Comparison of ENCODE assay signal across 9 cellular contexts in the genomic region with DNA sequence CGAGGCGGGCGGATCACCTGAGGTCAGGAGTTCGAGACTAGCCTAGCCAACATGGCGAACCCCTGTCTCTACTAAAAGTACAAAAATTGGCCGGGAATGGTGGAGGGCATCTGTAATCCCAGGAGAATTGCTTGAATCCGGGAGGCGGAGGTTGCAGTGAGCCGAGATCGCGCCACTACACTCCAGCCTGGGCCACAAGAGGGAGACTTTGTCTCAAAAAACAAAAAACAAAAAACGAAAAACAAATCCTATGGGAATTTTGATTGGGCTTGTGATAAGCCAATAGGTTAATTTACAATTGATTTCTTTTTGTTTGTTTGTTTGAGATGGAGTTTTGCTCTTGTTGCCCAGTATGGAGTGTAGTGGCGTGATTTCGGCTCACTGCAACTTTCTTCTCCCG. TPM values are rescaled to one million over a fixed set of nuclear protein-coding genes. Genes with fewer than 3 reads are reported as not detected.
DNase-seq lines count a peak whose midpoint lies in the region; ATAC-seq and TF ChIP-seq lines count a peak whose summit lies in the region.
"Had no signal": no experiment of that assay in that cellular context is flagged by ENCODE, and none has a peak within 500 bp of the region (broad histone marks: within the 10 kb centered on the region; RNA-seq: fewer than 3 reads in every experiment).

No MANE protein-coding gene starts in this region.

- no peak for DNase-seq in CD8-positive, alpha-beta memory T cell
- peak; percentile 18 for DNase-seq in activated naive CD8-positive, alpha-beta T cell treated with anti-CD3 and anti-CD28 coated beads, Interleukin-2, amount 50 U/mL, for 24 hours
- peak; percentile 15 to 45 for DNase-seq in lung microvascular endothelial cell (ENCODE audit: low read depth in 2 of 2)
- no peak for DNase-seq in HT-29 (ENCODE audit: low spot score)
- no peak for DNase-seq in GF-D8 (lab: John Stamatoyannopoulos, UW)
- DNase-seq: cerebellar nuclear complex had no signal

- no peaks in the 10 kb centered on the region for H3K27me3 Mint-ChIP-seq in CD8-positive, alpha-beta memory T cell
- H3K27me3 Mint-ChIP-seq in activated naive CD8-positive, alpha-beta T cell treated with anti-CD3 and anti-CD28 coated beads, Interleukin-2, amount 50 U/mL, for 24 hours, result no peaks in the 10 kb centered on the region

- H3K4me1 ChIP-seq in CD8-positive, alpha-beta memory T cell (ENCODE audit: insufficient read depth, low read length), result no peaks in the 10 kb centered on the region
- peaks cover 23% of the 10 kb centered on the region for H3K4me1 ChIP-seq in HUES48 (ENCODE audit: control insufficient read depth, insufficient read depth, low read length)

- POLR2A ChIA-PET in CD8-positive, alpha-beta memory T cell (lab: Charles Lee), result no interaction called here

- no peaks in the 10 kb centered on the region for H3K9me3 ChIP-seq in CD8-positive, alpha-beta memory T cell (ENCODE audit: low read length)
- H3K9me3 ChIP-seq in HUES48 (ENCODE audit: control insufficient read depth, insufficient read depth, low read length), result no peaks in the 10 kb centered on the region

- peak overlapping the region in 2 of 7 donors; percentile 81 to 83 for H3K4me3 Mint-ChIP-seq in CD8-positive, alpha-beta memory T cell
- peak overlapping the region; percentile 65 for H3K4me3 Mint-ChIP-seq in activated naive CD8-positive, alpha-beta T cell treated with anti-CD3 and anti-CD28 coated beads, Interleukin-2, amount 50 U/mL, for 24 hours

- ATAC-seq in activated naive CD8-positive, alpha-beta T cell treated with anti-CD3 and anti-CD28 coated beads, Interleukin-2, amount 50 U/mL, for 24 hours, result no peak
- ATAC-seq in HG03342 (IDR thresholded peaks at IDR 0.05; ENCODE audit: unreplicated experiment) (no peak), GM18505 (IDR thresholded peaks at IDR 0.05; ENCODE audit: unreplicated experiment) (no peak)

- no peaks in the 10 kb centered on the region for H3K27me3 ChIP-seq in CD8-positive, alpha-beta memory T cell (ENCODE audit: insufficient read depth, low read length, poor library complexity, severe bottlenecking)
- H3K27me3 ChIP-seq in HUES48 (ENCODE audit: control insufficient read depth, insufficient read depth, low read length), result no peaks in the 10 kb centered on the region

- H3K9me3 Mint-ChIP-seq in CD8-positive, alpha-beta memory T cell, result no peaks in the 10 kb centered on the region
- H3K9me3 Mint-ChIP-seq in activated naive CD8-positive, alpha-beta T cell treated with anti-CD3 and anti-CD28 coated beads, Interleukin-2, amount 50 U/mL, for 24 hours, result no peaks in the 10 kb centered on the region

- H3K36me3 Mint-ChIP-seq in CD8-positive, alpha-beta memory T cell, result no peaks in the 10 kb centered on the region
- no peaks in the 10 kb centered on the region for H3K36me3 Mint-ChIP-seq in activated naive CD8-positive, alpha-beta T cell treated with anti-CD3 and anti-CD28 coated beads, Interleukin-2, amount 50 U/mL, for 24 hours (ENCODE audit: low read depth)

- no peaks in the 10 kb centered on the region for H3K36me3 ChIP-seq in CD8-positive, alpha-beta memory T cell (ENCODE audit: insufficient read depth, low read length)
- H3K36me3 ChIP-seq in HUES48 (ENCODE audit: control insufficient read depth, insufficient read depth, low read length), result no peaks in the 10 kb centered on the region

- no peak overlapping the region for H3K9ac ChIP-seq in HUES48 (ENCODE audit: low read depth, low read length)

- TF ChIP-seq POLR2A in GM18505 (IDR thresholded peaks at IDR 0.05; ENCODE audit: borderline replicate concordance, extremely low read depth, insufficient read depth, insufficient read length), result no peak

- H3K27ac ChIP-seq in CD8-positive, alpha-beta memory T cell (ENCODE audit: low read depth, low read length), result no peak overlapping the region
- peak overlapping the region; percentile 57 for H3K27ac ChIP-seq in HUES48 (ENCODE audit: low read depth, low read length)

- H3K4me1 Mint-ChIP-seq in CD8-positive, alpha-beta memory T cell, result peaks cover 0 to 15% (median 5%) of the 10 kb centered on the region in 3 donors
- peaks cover 8% of the 10 kb centered on the region for H3K4me1 Mint-ChIP-seq in activated naive CD8-positive, alpha-beta T cell treated with anti-CD3 and anti-CD28 coated beads, Interleukin-2, amount 50 U/mL, for 24 hours

- CTCF ChIA-PET in CD8-positive, alpha-beta memory T cell (lab: Charles Lee), result interaction anchor here (0.7 to 1.7 kb wide), 7 partner anchors 54 to 250 kb away, joined by 3 to 7 read pairs (median 3); no protein-coding TSS in a partner anchor

- H3K4me3 ChIP-seq in CD8-positive, alpha-beta memory T cell (ENCODE audit: low read length), result peak overlapping the region; percentile 44
- peak overlapping the region; percentile 41; the same call in 1 of the 2 replicates for H3K4me3 ChIP-seq in HUES48 (ENCODE audit: low read depth, low read length)

- peak overlapping the region in 2 of 8 donors; percentile 20 to 38 for H3K27ac Mint-ChIP-seq in CD8-positive, alpha-beta memory T cell
- no peak overlapping the region for H3K27ac Mint-ChIP-seq in activated naive CD8-positive, alpha-beta T cell treated with anti-CD3 and anti-CD28 coated beads, Interleukin-2, amount 50 U/mL, for 24 hours

RNA-seq across cellular contexts. Expression of gene TOGARAM2, which starts 24.2 kb away (rescaled TPM):
- 1 to 10 TPM; 5.0 to 5.2 TPM for total RNA-seq in CD8-positive, alpha-beta memory T cell
- polyA plus RNA-seq in CD8-positive, alpha-beta memory T cell, result 2.5 TPM
- under 0.01 TPM in 2 replicates for total RNA-seq in lung microvascular endothelial cell
- 0.20 and 0.83 TPM in 2 replicates for total RNA-seq in HT-29 (2014; rRNA removed; shearing (Covaris generic))

Comparison
In these comparisons a context has a peak if more than half of its experiments do, and no peak if none do; other contexts are left out.
1. DNase-seq: peak in activated naive CD8-positive, alpha-beta T cell treated with anti-CD3 and anti-CD28 coated beads, Interleukin-2, amount 50 U/mL, for 24 hours (single experiment) and lung microvascular endothelial cell (2 of 2); none in CD8-positive, alpha-beta memory T cell (0 of 5), HT-29 (single experiment) and GF-D8 (single experiment).